Comparison of ENCODE assay signal across 8 cellular contexts in the genomic region with DNA sequence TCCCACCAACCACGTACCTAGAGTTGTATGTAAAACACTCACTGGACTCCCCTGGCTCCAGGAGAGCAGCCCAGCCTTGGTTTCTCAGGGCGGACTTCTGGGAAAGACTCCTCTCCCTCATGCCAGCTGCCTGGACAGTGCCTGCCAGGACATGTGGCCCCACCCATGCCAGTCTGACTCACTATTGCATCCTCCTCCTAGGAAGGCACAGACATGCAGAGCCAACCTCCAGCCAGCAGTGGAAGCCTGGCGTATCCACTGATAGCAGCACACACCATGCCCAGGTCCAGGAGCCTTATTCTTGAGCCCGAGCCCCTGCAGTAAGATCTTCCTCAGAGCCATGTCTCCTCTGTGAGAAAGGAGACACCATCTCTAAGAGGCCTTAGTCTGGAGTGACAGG. TPM values are rescaled to one million over a fixed set of nuclear protein-coding genes. Genes with fewer than 3 reads are reported as not detected.
DNase-seq lines count a peak whose midpoint lies in the region; ATAC-seq, FAIRE-seq and TF ChIP-seq lines count a peak whose summit lies in the region.

No MANE protein-coding gene starts in this region.

- DNase-seq in GM12891 (ENCODE audit: insufficient read length, low spot score), result no peak
- peak; percentile 83 for DNase-seq in fibroblast of gingiva (ENCODE audit: low read depth)
- DNase-seq in renal cortical epithelial cell (ENCODE audit: low read depth), result peak; percentile 70
- DNase-seq in stimulated activated CD4-positive, alpha-beta T cell treated with anti-CD3 and anti-CD28 coated beads, Interleukin-4, amount 100 ng/mL, for 1 hour, result no peak

- FAIRE-seq in GM12891 (lab: Jason Lieb, UNC), result no peak

- ATAC-seq in SK-N-SH treated with all-trans-retinoic acid at 6 μM for 48 hours, result peak; percentile 78
- no peak for ATAC-seq in HG02571 (IDR thresholded peaks at IDR 0.05; ENCODE audit: unreplicated experiment)
- no peak for ATAC-seq in GM21390 (IDR thresholded peaks at IDR 0.05; ENCODE audit: unreplicated experiment)
- no peak for ATAC-seq in HG03025 (IDR thresholded peaks at IDR 0.05; ENCODE audit: low FRiP score, unreplicated experiment)

- peak; percentile 50; the same call in 1 of the 2 replicates for TF ChIP-seq POLR2A in GM12891 (IDR thresholded peaks at IDR 0.05; ENCODE audit: low read depth, low read length)

TF ChIP-seq in GM12891, 5 proteins besides CTCF, POLR2A, EP300 and RAD21:
- TF ChIP-seq PAX5 (IDR thresholded peaks at IDR 0.05; ENCODE audit: insufficient read depth, low read length, severe bottlenecking), result no peak
- peak; percentile 78 for TF ChIP-seq POLR2AphosphoS5 (IDR thresholded peaks at IDR 0.05; ENCODE audit: low read depth, low read length)

TF ChIP-seq in SK-N-SH treated with all-trans-retinoic acid at 6 μM for 48 hours, 23 proteins besides CTCF, POLR2A, EP300 and RAD21:
- no peak for TF ChIP-seq ZNF565 (CRISPR knock-in tag; conservative IDR thresholded peaks at IDR 0.05; ENCODE audit: low read depth)
- TF ChIP-seq, protein P1, sequence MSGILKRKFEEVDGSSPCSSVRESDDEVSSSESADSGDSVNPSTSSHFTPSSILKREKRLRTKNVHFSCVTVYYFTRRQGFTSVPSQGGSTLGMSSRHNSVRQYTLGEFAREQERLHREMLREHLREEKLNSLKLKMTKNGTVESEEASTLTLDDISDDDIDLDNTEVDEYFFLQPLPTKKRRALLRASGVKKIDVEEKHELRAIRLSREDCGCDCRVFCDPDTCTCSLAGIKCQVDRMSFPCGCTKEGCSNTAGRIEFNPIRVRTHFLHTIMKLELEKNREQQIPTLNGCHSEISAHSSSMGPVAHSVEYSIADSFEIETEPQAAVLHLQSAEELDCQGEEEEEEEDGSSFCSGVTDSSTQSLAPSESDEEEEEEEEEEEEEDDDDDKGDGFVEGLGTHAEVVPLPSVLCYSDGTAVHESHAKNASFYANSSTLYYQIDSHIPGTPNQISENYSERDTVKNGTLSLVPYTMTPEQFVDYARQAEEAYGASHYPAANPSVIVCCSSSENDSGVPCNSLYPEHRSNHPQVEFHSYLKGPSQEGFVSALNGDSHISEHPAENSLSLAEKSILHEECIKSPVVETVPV (CRISPR knock-in tag; IDR thresholded peaks at IDR 0.05), result no peak
- no peak for TF ChIP-seq CSDC2 (CRISPR knock-in tag; IDR thresholded peaks at IDR 0.05)

RNA-seq across cellular contexts. Expression of a gene that starts 8.6 kb away (rescaled TPM):
- 1,892 TPM for polyA plus RNA-seq in GM12891 (2012; ENCODE audit: low read depth, missing spikeins)
- 3,079 and 5,384 TPM in 2 replicates for total RNA-seq in renal cortical epithelial cell

RNA-seq across cellular contexts. Expression of a gene that starts 24.8 kb away (rescaled TPM):
- 0.19 TPM for polyA plus RNA-seq in GM12891 (2012; ENCODE audit: low read depth, missing spikeins)
- 0.52 and 1.8 TPM in 2 replicates for total RNA-seq in renal cortical epithelial cell

RNA-seq across cellular contexts. Expression of a gene that starts 49.9 kb away (rescaled TPM):
- 32.6 TPM for polyA plus RNA-seq in GM12891 (2012; ENCODE audit: low read depth, missing spikeins)
- total RNA-seq in renal cortical epithelial cell, result 13.9 and 22.3 TPM in 2 replicates

Comparison
In these comparisons a context has a peak if more than half of its experiments do, and no peak if none do; other contexts are left out.
1. DNase-seq: peak in fibroblast of gingiva (single experiment) and renal cortical epithelial cell (single experiment); none in GM12891 (single experiment) and stimulated activated CD4-positive, alpha-beta T cell treated with anti-CD3 and anti-CD28 coated beads, Interleukin-4, amount 100 ng/mL, for 1 hour (single experiment).